26 cellular contexts compared by ENCODE assay signal in the genomic region with DNA sequence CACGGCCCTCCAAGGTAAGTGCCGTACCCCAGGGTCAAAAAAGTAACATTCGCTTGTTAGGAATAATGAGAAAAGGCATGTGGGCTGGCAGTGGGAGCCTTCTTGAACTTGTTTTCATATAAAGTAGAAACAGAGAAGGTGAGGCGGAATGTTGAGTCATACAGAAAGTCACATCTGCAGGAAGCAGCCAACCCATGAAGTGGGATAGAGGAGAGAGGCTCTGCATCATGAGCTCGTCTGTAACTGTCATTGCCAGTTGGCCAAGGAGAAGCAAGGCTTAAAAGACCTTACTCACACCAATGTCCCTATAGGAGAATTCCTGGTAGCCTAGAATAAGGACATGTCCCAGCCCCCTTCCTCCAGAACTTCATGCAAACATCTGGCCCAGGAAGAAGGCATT.
DNase-seq lines count a peak whose midpoint lies in the region; ATAC-seq and TF ChIP-seq lines count a peak whose summit lies in the region.
"Had no signal": no experiment of that assay in that cellular context is flagged by ENCODE, and none has a peak within 500 bp of the region (broad histone marks: within the 10 kb centered on the region; RNA-seq: fewer than 3 reads in every experiment).

No MANE protein-coding gene starts in this region.

- H3K9ac ChIP-seq in KMS-11: peak overlapping the region; percentile 41; the same call in 1 of the 2 replicates

- H3K27me3 ChIP-seq in KMS-11 (ENCODE audit: insufficient read depth, low read depth): no peaks in the 10 kb centered on the region
- no peaks in the 10 kb centered on the region for H3K27me3 ChIP-seq in osteoblast (ENCODE audit: insufficient read depth, low read length)
- H3K27me3 ChIP-seq: BE2C had no signal

- no peaks in the 10 kb centered on the region for H3K36me3 Mint-ChIP-seq in activated CD4-positive, alpha-beta memory T cell treated with anti-CD3 and anti-CD28 coated beads for 36 hours
- H3K36me3 Mint-ChIP-seq in activated CD4-positive, alpha-beta memory T cell treated with anti-CD3 and anti-CD28 coated beads, Interleukin-2, amount 10 ng/mL, durations not matched to agents 7 days and 5 days (ENCODE audit: low read depth): no peaks in the 10 kb centered on the region

- intact Hi-C loops in activated CD4-positive, alpha-beta memory T cell treated with anti-CD3 and anti-CD28 coated beads for 36 hours (cut with micrococcal nuclease): no loop called here

- H2AFZ ChIP-seq in KMS-11 (ENCODE audit: low read depth) (peak overlapping the region; percentile 49; the same call in 1 of the 2 replicates), osteoblast (ENCODE audit: low read length) (no peak overlapping the region)
- H2AFZ ChIP-seq: GM23338 had no signal

- H3K27ac ChIP-seq in KMS-11 (peak overlapping the region; percentile 82), osteoblast (ENCODE audit: low read depth, low read length) (no peak overlapping the region)
- H3K27ac ChIP-seq: left ventricle myocardium inferior, prostate gland, skin epidermis had no signal

- no peaks in the 10 kb centered on the region for H3K36me3 ChIP-seq in KMS-11 (ENCODE audit: insufficient read depth)
- no peaks in the 10 kb centered on the region for H3K36me3 ChIP-seq in osteoblast (ENCODE audit: insufficient read depth, low read length)
- H3K36me3 ChIP-seq: BE2C, left ventricle myocardium inferior, prostate gland had no signal

- no peaks in the 10 kb centered on the region for H3K9me3 Mint-ChIP-seq in activated CD4-positive, alpha-beta memory T cell treated with anti-CD3 and anti-CD28 coated beads for 36 hours
- no peaks in the 10 kb centered on the region for H3K9me3 Mint-ChIP-seq in activated CD4-positive, alpha-beta memory T cell treated with anti-CD3 and anti-CD28 coated beads, Interleukin-2, amount 10 ng/mL, durations not matched to agents 7 days and 5 days
- H3K9me3 Mint-ChIP-seq: activated CD4-positive, alpha-beta T cell treated with anti-CD3 and anti-CD28 coated beads, Interleukin-2, amount 10 ng/mL, durations not matched to agents 7 days and 5 days; GM23338; nephron progenitor cell had no signal

- peak; percentile 11 for DNase-seq in activated CD4-positive, alpha-beta memory T cell treated with anti-CD3 and anti-CD28 coated beads for 36 hours
- DNase-seq in activated CD4-positive, alpha-beta memory T cell treated with anti-CD3 and anti-CD28 coated beads, Interleukin-2, amount 10 ng/mL, durations not matched to agents 7 days and 5 days: no peak
- DNase-seq in NCI-H524 (lab: John Stamatoyannopoulos, UW): no peak
- no peak for DNase-seq in osteoblast (ENCODE audit: insufficient read length, low spot score, missing footprints)
- DNase-seq in LoVo (ENCODE audit: low spot score): no peak
- DNase-seq: activated CD4-positive, alpha-beta T cell treated with anti-CD3 and anti-CD28 coated beads, Interleukin-2, amount 10 ng/mL, durations not matched to agents 7 days and 5 days; activated naive CD4-positive, alpha-beta T cell treated with Interleukin-2 at 50 U/mL for 16 hours; anterior cingulate cortex; BE2C; central memory CD4-positive, alpha-beta T cell; left ventricle myocardium inferior; NCI-H1436; NCI-H2171 treated with DMSO at 0.1 percent for 48 hours; NCI-H69; nephron progenitor cell; OCI-M1; SHP77 treated with DMSO at 0.1 percent for 48 hours; stimulated activated CD4-positive, alpha-beta T cell treated with anti-CD3 and anti-CD28 coated beads, Interleukin-2, amount 100 ng/mL, for 48 hours had no signal

- H3K4me2 ChIP-seq in KMS-11 (peak overlapping the region; percentile 46), osteoblast (ENCODE audit: insufficient read depth, low read length) (no peak overlapping the region)
- H3K4me2 ChIP-seq: GM23338 had no signal

- H4K20me1 ChIP-seq in KMS-11 (ENCODE audit: insufficient read depth): no peaks in the 10 kb centered on the region
- H4K20me1 ChIP-seq in osteoblast (ENCODE audit: insufficient read depth, low read length): no peaks in the 10 kb centered on the region

- no peak overlapping the region for H3K4me3 ChIP-seq in KMS-11 (IDR thresholded peaks at IDR 0.05; ENCODE audit: insufficient read depth, low read depth, low read length)
- H3K4me3 ChIP-seq in osteoblast (ENCODE audit: insufficient read depth, low read length): no peak overlapping the region
- H3K4me3 ChIP-seq: GM23338, left ventricle myocardium inferior, prostate gland, skin epidermis had no signal

- H3K9me3 ChIP-seq in osteoblast (ENCODE audit: low read depth, low read length): no peaks in the 10 kb centered on the region
- H3K9me3 ChIP-seq: BE2C, Caco-2, left ventricle myocardium inferior, prostate gland had no signal

- CTCF ChIA-PET in activated CD4-positive, alpha-beta memory T cell treated with anti-CD3 and anti-CD28 coated beads for 36 hours (lab: Charles Lee): interaction anchor here (0.6 to 0.7 kb wide), 2 partner anchors 20 to 147 kb away, joined by 3 read pairs; no protein-coding TSS in a partner anchor
- CTCF ChIA-PET in activated CD4-positive, alpha-beta memory T cell treated with anti-CD3 and anti-CD28 coated beads, Interleukin-2, amount 10 ng/mL, durations not matched to agents 7 days and 5 days (lab: Charles Lee): no interaction called here

- no peaks in the 10 kb centered on the region for H3K79me2 ChIP-seq in KMS-11 (ENCODE audit: insufficient read depth, low read depth)
- no peaks in the 10 kb centered on the region for H3K79me2 ChIP-seq in osteoblast (ENCODE audit: insufficient read depth, low read length)

- no peak for TF ChIP-seq CTCF in KMS-11 (conservative IDR thresholded peaks at IDR 0.05; ENCODE audit: low read depth, low read length)
- TF ChIP-seq CTCF in osteoblast (IDR thresholded peaks at IDR 0.05; ENCODE audit: extremely low read depth, low read depth, low read length): no peak

- POLR2A ChIA-PET in activated CD4-positive, alpha-beta memory T cell treated with anti-CD3 and anti-CD28 coated beads for 36 hours (lab: Charles Lee): no interaction called here
- POLR2A ChIA-PET in activated CD4-positive, alpha-beta memory T cell treated with anti-CD3 and anti-CD28 coated beads, Interleukin-2, amount 10 ng/mL, durations not matched to agents 7 days and 5 days (lab: Charles Lee): no interaction called here

- H3K27ac Mint-ChIP-seq in activated CD4-positive, alpha-beta memory T cell treated with anti-CD3 and anti-CD28 coated beads for 36 hours: no peak overlapping the region
- H3K27ac Mint-ChIP-seq in activated CD4-positive, alpha-beta memory T cell treated with anti-CD3 and anti-CD28 coated beads, Interleukin-2, amount 10 ng/mL, durations not matched to agents 7 days and 5 days: no peak overlapping the region
- H3K27ac Mint-ChIP-seq: activated CD4-positive, alpha-beta T cell treated with anti-CD3 and anti-CD28 coated beads, Interleukin-2, amount 10 ng/mL, durations not matched to agents 7 days and 5 days; GM23338; nephron progenitor cell had no signal

- no peaks in the 10 kb centered on the region for H3K4me1 Mint-ChIP-seq in activated CD4-positive, alpha-beta memory T cell treated with anti-CD3 and anti-CD28 coated beads for 36 hours (ENCODE audit: low read depth)
- peaks cover 10% of the 10 kb centered on the region for H3K4me1 Mint-ChIP-seq in activated CD4-positive, alpha-beta memory T cell treated with anti-CD3 and anti-CD28 coated beads, Interleukin-2, amount 10 ng/mL, durations not matched to agents 7 days and 5 days
- H3K4me1 Mint-ChIP-seq: activated CD4-positive, alpha-beta T cell treated with anti-CD3 and anti-CD28 coated beads, Interleukin-2, amount 10 ng/mL, durations not matched to agents 7 days and 5 days; GM23338 had no signal

- peak; percentile 42 for ATAC-seq in HG02798 (IDR thresholded peaks at IDR 0.05; ENCODE audit: poor library complexity, unreplicated experiment)
- ATAC-seq in HG03565 (IDR thresholded peaks at IDR 0.05; ENCODE audit: unreplicated experiment): no peak
- ATAC-seq: esophagus mucosa, GM23338 had no signal

- H3K27me3 Mint-ChIP-seq in activated CD4-positive, alpha-beta memory T cell treated with anti-CD3 and anti-CD28 coated beads for 36 hours: peaks cover 23% of the 10 kb centered on the region
- H3K27me3 Mint-ChIP-seq in activated CD4-positive, alpha-beta memory T cell treated with anti-CD3 and anti-CD28 coated beads, Interleukin-2, amount 10 ng/mL, durations not matched to agents 7 days and 5 days: peaks cover 16% of the 10 kb centered on the region

- H3K4me3 Mint-ChIP-seq in activated CD4-positive, alpha-beta memory T cell treated with anti-CD3 and anti-CD28 coated beads for 36 hours: no peak overlapping the region
- no peak overlapping the region for H3K4me3 Mint-ChIP-seq in activated CD4-positive, alpha-beta memory T cell treated with anti-CD3 and anti-CD28 coated beads, Interleukin-2, amount 10 ng/mL, durations not matched to agents 7 days and 5 days
- H3K4me3 Mint-ChIP-seq: activated CD4-positive, alpha-beta T cell treated with anti-CD3 and anti-CD28 coated beads, Interleukin-2, amount 10 ng/mL, durations not matched to agents 7 days and 5 days; GM23338; nephron progenitor cell had no signal

- H3K4me1 ChIP-seq in KMS-11 (ENCODE audit: low read depth, poor library complexity, severe bottlenecking) (peaks cover 20% of the 10 kb centered on the region), osteoblast (ENCODE audit: insufficient read depth, low read length) (no peaks in the 10 kb centered on the region)
- H3K4me1 ChIP-seq: Caco-2, left ventricle myocardium inferior, prostate gland had no signal
